In genomic region chr22:30777589-30777988, GRCh38 we compare ENCODE assay signal across 12 cellular contexts.
"Had no signal": no experiment of that assay in that cellular context is flagged by ENCODE, and none has a peak within 500 bp of the region (broad histone marks: within the 10 kb centered on the region; RNA-seq: fewer than 3 reads in every experiment).

No MANE protein-coding gene starts in this region.

- H3K27ac Mint-ChIP-seq: activated CD4-positive, alpha-beta T cell treated with anti-CD3 and anti-CD28 coated beads, Interleukin-2, amount 10 ng/mL, durations not matched to agents 7 days and 5 days; activated CD8-positive, alpha-beta T cell treated with anti-CD3 and anti-CD28 coated beads, Interleukin-2, amount 10 ng/mL, durations not matched to agents 7 days and 5 days; memory B cell had no signal

- H3K27ac ChIP-seq: ascending aorta, heart right ventricle, tibial artery had no signal

- DNase-seq: activated CD4-positive, alpha-beta T cell treated with anti-CD3 and anti-CD28 coated beads, Interleukin-2, amount 10 ng/mL, durations not matched to agents 7 days and 5 days; activated CD8-positive, alpha-beta T cell treated with anti-CD3 and anti-CD28 coated beads, Interleukin-2, amount 10 ng/mL, durations not matched to agents 7 days and 5 days; activated naive CD4-positive, alpha-beta T cell treated with anti-CD3 and anti-CD28 coated beads, Interleukin-2, amount 50 U/mL, for 16 hours; activated T-cell treated with anti-CD3 and anti-CD28 coated beads, Interleukin-2, amount 50 U/mL, for 4 hours; effector CD4-positive, alpha-beta T cell; heart right ventricle; stimulated activated naive CD8-positive, alpha-beta T cell treated with anti-CD3 and anti-CD28 coated beads, Interleukin-15, Interleukin-2, amounts not matched to agents 100 U/mL and 50 U/mL, for 24 hours; T-helper 9 cell; tibial artery had no signal

- H3K4me3 Mint-ChIP-seq: activated CD4-positive, alpha-beta T cell treated with anti-CD3 and anti-CD28 coated beads, Interleukin-2, amount 10 ng/mL, durations not matched to agents 7 days and 5 days; activated CD8-positive, alpha-beta T cell treated with anti-CD3 and anti-CD28 coated beads, Interleukin-2, amount 10 ng/mL, durations not matched to agents 7 days and 5 days; activated T-cell treated with anti-CD3 and anti-CD28 coated beads, Interleukin-2, amount 50 U/mL, for 4 hours; memory B cell; nephron had no signal

- H3K27me3 Mint-ChIP-seq: activated CD4-positive, alpha-beta T cell treated with anti-CD3 and anti-CD28 coated beads, Interleukin-2, amount 10 ng/mL, durations not matched to agents 7 days and 5 days had no signal

- H3K9me3 Mint-ChIP-seq: activated CD4-positive, alpha-beta T cell treated with anti-CD3 and anti-CD28 coated beads, Interleukin-2, amount 10 ng/mL, durations not matched to agents 7 days and 5 days; activated T-cell treated with anti-CD3 and anti-CD28 coated beads, Interleukin-2, amount 50 U/mL, for 4 hours; nephron had no signal

- H3K4me3 ChIP-seq: ascending aorta, heart right ventricle, tibial artery had no signal

- H3K9me3 ChIP-seq: ascending aorta, heart right ventricle, tibial artery had no signal

- ATAC-seq: activated CD8-positive, alpha-beta T cell treated with anti-CD3 and anti-CD28 coated beads, Interleukin-2, amount 10 ng/mL, durations not matched to agents 7 days and 5 days; activated T-cell treated with anti-CD3 and anti-CD28 coated beads, Interleukin-2, amount 50 U/mL, for 4 hours; stimulated activated naive CD8-positive, alpha-beta T cell treated with anti-CD3 and anti-CD28 coated beads, Interleukin-15, Interleukin-2, amounts not matched to agents 100 U/mL and 50 U/mL, for 24 hours had no signal

- H3K4me1 Mint-ChIP-seq: memory B cell had no signal

- H3K27me3 ChIP-seq: ascending aorta, heart right ventricle, tibial artery had no signal

- H3K36me3 Mint-ChIP-seq: memory B cell had no signal

- H3K36me3 ChIP-seq: ascending aorta, heart right ventricle, tibial artery had no signal

- H3K4me1 ChIP-seq: ascending aorta, heart right ventricle had no signal
